15 cellular contexts compared by ENCODE assay signal in genomic region chr21:42799516-42799915, GRCh38.
DNase-seq lines count a peak whose midpoint lies in the region; ATAC-seq, FAIRE-seq and TF ChIP-seq lines count a peak whose summit lies in the region.
"Had no signal": no experiment of that assay in that cellular context is flagged by ENCODE, and none has a peak within 500 bp of the region (broad histone marks: within the 10 kb centered on the region; RNA-seq: fewer than 3 reads in every experiment).

No MANE protein-coding gene starts in this region.

- FAIRE-seq in keratinocyte (lab: Jason Lieb, UNC) = no peak
- FAIRE-seq: endothelial cell of umbilical vein, G401.6 had no signal

- no peaks in the 10 kb centered on the region for H3K9me2 ChIP-seq in PC-9 (ENCODE audit: insufficient read depth)

- H3K4me2 ChIP-seq in PC-9 (0 out of 2 replicates have a peak overlapping the region, but pooled peaks have one; percentile 26), keratinocyte (ENCODE audit: control insufficient read depth, extremely low read depth, insufficient read depth, low read depth, low read length) (no peak overlapping the region)

- peak overlapping the region; percentile 53; the same call in 1 of the 2 replicates for H3K27ac ChIP-seq in PC-9
- H3K27ac ChIP-seq in keratinocyte (ENCODE audit: control insufficient read depth, insufficient read depth, low read length) = no peak overlapping the region
- H3K27ac ChIP-seq: GM23248, upper lobe of right lung had no signal

- POLR2A ChIA-PET in PC-9 (lab: Charles Lee; ENCODE audit: unreplicated experiment) = no interaction called here

- H4K20me1 ChIP-seq in PC-9 (ENCODE audit: insufficient read depth) = no peaks in the 10 kb centered on the region
- no peaks in the 10 kb centered on the region for H4K20me1 ChIP-seq in keratinocyte (ENCODE audit: control insufficient read depth, extremely low read depth, insufficient read depth, low read length)

- intact Hi-C loops in PC-9 (cut with micrococcal nuclease; ENCODE audit: unreplicated experiment) = no loop called here

- H3K9ac ChIP-seq in keratinocyte (ENCODE audit: control insufficient read depth, extremely low read depth, insufficient read depth, low read length) = no peak overlapping the region
- H3K9ac ChIP-seq: GM23248 had no signal

- dilution Hi-C loops in keratinocyte (cut with MboI; ENCODE audit: extremely low pct_ligation_motif_present, low sequenced_read_pairs) = no loop called here

- peaks cover 36% of the 10 kb centered on the region for H3F3A ChIP-seq in PC-9 (ENCODE audit: insufficient read depth, low read depth)

- H3K27me3 ChIP-seq in PC-9 (ENCODE audit: insufficient read depth, low read depth) (no peaks in the 10 kb centered on the region), keratinocyte (ENCODE audit: control insufficient read depth, extremely low read depth, insufficient read depth, low read length) (no peaks in the 10 kb centered on the region)

- TF ChIP-seq CTCF in PC-9 (conservative IDR thresholded peaks at IDR 0.05) (no peak), keratinocyte (optimal IDR thresholded peaks at IDR 0.05 in 1 of 3, IDR thresholded peaks at IDR 0.05 in 1 of 3, conservative IDR thresholded peaks at IDR 0.05 in 1 of 3; ENCODE audit: extremely low read depth in 1 of 3, insufficient read depth in 2 of 3, low read length in 3 of 3) (no peak)

- H3K4me1 ChIP-seq in PC-9 (replicated peaks; ENCODE audit: insufficient read depth) = peaks cover 33% of the 10 kb centered on the region
- H3K4me1 ChIP-seq in keratinocyte (ENCODE audit: control insufficient read depth, extremely low read depth, insufficient read depth, low read length) = peaks cover 11% of the 10 kb centered on the region
- H3K4me1 ChIP-seq: upper lobe of right lung had no signal

- no peaks in the 10 kb centered on the region for H3K9me1 ChIP-seq in keratinocyte (ENCODE audit: control insufficient read depth, extremely low read depth, insufficient read depth, low read length)

- H2AFZ ChIP-seq in PC-9 (no peak overlapping the region), keratinocyte (ENCODE audit: control insufficient read depth, low read length) (peak overlapping the region; percentile 20)
- H2AFZ ChIP-seq: GM23248 had no signal

- H3K36me3 ChIP-seq in PC-9 (ENCODE audit: low read depth) (no peaks in the 10 kb centered on the region), keratinocyte (ENCODE audit: control insufficient read depth in 2 of 2, extremely low read depth in 1 of 2, insufficient read depth in 2 of 2, low read length in 2 of 2) (no peaks in the 10 kb centered on the region)
- H3K36me3 ChIP-seq: upper lobe of right lung had no signal

- no TSS peak for BruUV-seq in PC-9 (replicated peaks; lab: Mats Ljungman, UMichigan)

- H3K4me3 ChIP-seq in PC-9 (no peak overlapping the region), keratinocyte (ENCODE audit: control insufficient read depth in 2 of 3, extremely low read depth in 1 of 3, insufficient read depth in 2 of 3, low read depth in 1 of 3, low read length in 3 of 3) (no peak overlapping the region)
- H3K4me3 ChIP-seq: GM23248, upper lobe of right lung had no signal

- H3K79me2 ChIP-seq in PC-9 (ENCODE audit: low read depth) (no peaks in the 10 kb centered on the region), keratinocyte (ENCODE audit: control insufficient read depth, insufficient read depth, low read length) (no peaks in the 10 kb centered on the region)

- no peaks in the 10 kb centered on the region for H3K9me3 ChIP-seq in PC-9 (ENCODE audit: insufficient read depth, low read depth)
- no peaks in the 10 kb centered on the region for H3K9me3 ChIP-seq in keratinocyte (ENCODE audit: control insufficient read depth, low read depth, low read length)
- H3K9me3 ChIP-seq: upper lobe of right lung had no signal

- peak; percentile 50 for DNase-seq in stimulated activated CD4-positive, alpha-beta T cell treated with anti-CD3 and anti-CD28 coated beads, Interleukin-1b, Interleukin-23, amount 100 ng/mL, for 48 hours
- no peak for DNase-seq in stimulated activated CD4-positive, alpha-beta T cell treated with anti-CD3 and anti-CD28 coated beads, Interleukin-4, amount 100 ng/mL, for 4 hours
- peak in 1 of 2 experiments; percentile 76 for DNase-seq in PC-9
- DNase-seq in keratinocyte (ENCODE audit: low read depth, low spot score) = peak; percentile 21
- no peak for DNase-seq in NCI-H345 (lab: John Stamatoyannopoulos, UW)
- DNase-seq in glomerular visceral epithelial cell (ENCODE audit: extremely low spot score) = no peak
- DNase-seq: activated naive CD8-positive, alpha-beta T cell treated with anti-CD3 and anti-CD28 coated beads, Interleukin-2, amount 10 ng/mL, durations not matched to agents 7 days and 5 days; GM23248; naive thymus-derived CD4-positive, alpha-beta T cell; NCI-H1436 treated with DMSO at 0.1 percent for 48 hours; NCI-H524; upper lobe of right lung had no signal

- no peak for ATAC-seq in HG02571 (IDR thresholded peaks at IDR 0.05; ENCODE audit: unreplicated experiment)
- ATAC-seq: upper lobe of right lung had no signal

- CTCF ChIA-PET in PC-9 (lab: Charles Lee) = no interaction called here

Comparison
In these comparisons a context has a peak if more than half of its experiments do, and no peak if none do; other contexts are left out.
1. DNase-seq: peak in stimulated activated CD4-positive, alpha-beta T cell treated with anti-CD3 and anti-CD28 coated beads, Interleukin-1b, Interleukin-23, amount 100 ng/mL, for 48 hours (single experiment) and keratinocyte (single experiment); none in stimulated activated CD4-positive, alpha-beta T cell treated with anti-CD3 and anti-CD28 coated beads, Interleukin-4, amount 100 ng/mL, for 4 hours (0 of 2), NCI-H345 (single experiment) and glomerular visceral epithelial cell (single experiment).